Comparison of ENCODE assay signal across 12 cellular contexts in genomic region chr9:136707011-136707410, GRCh38. TPM values are rescaled to one million over a fixed set of nuclear protein-coding genes. Genes with fewer than 3 reads are reported as not detected.
"Had no signal": no experiment of that assay in that cellular context is flagged by ENCODE, and none has a peak within 500 bp of the region (broad histone marks: within the 10 kb centered on the region; RNA-seq: fewer than 3 reads in every experiment).

No MANE protein-coding gene starts in this region.

- DNase-seq: GM23248, GOT3, H7, HFFc6, IMR-90, KG1 had no signal

- H3K9me3 Mint-ChIP-seq: HFFc6 had no signal

- H3K27ac ChIP-seq: GM23248, HL-60 had no signal

- H2AFZ ChIP-seq: GM23248 had no signal

- H3K4me3 ChIP-seq: GM23248, HAP-1, K562 had no signal

- H3K9me3 ChIP-seq: HAP-1 had no signal

- H3K27ac Mint-ChIP-seq: HFFc6 had no signal

- ATAC-seq: HepG2, K562 had no signal

- H3K9ac ChIP-seq: GM23248 had no signal

- H3K36me3 ChIP-seq: HAP-1 had no signal

- H3K4me3 Mint-ChIP-seq: HFFc6 had no signal

- H3K4me1 ChIP-seq: HAP-1 had no signal

RNA-seq across cellular contexts. Expression of gene DIPK1B, which starts 5.4 kb away (rescaled TPM):
- total RNA-seq: GM23248, HFFc6 had no signal
- polyA plus RNA-seq: GM23248 had no signal

RNA-seq across cellular contexts. Expression of gene LCN10, which starts 35.7 kb away (rescaled TPM):
- total RNA-seq: GM23248, H4, HFFc6, HT1080, IMR-90, K562 had no signal
- polyA plus RNA-seq: GM23248, IMR-90 had no signal

RNA-seq across cellular contexts. Expression of gene LCN6, which starts 41.3 kb away (rescaled TPM):
- total RNA-seq: GM23248, H4, H7, HepG2, HFFc6, HT1080, IMR-90 had no signal
- polyA plus RNA-seq: GM23248, HepG2, IMR-90 had no signal
